8 cellular contexts compared by ENCODE assay signal in the genomic region with DNA sequence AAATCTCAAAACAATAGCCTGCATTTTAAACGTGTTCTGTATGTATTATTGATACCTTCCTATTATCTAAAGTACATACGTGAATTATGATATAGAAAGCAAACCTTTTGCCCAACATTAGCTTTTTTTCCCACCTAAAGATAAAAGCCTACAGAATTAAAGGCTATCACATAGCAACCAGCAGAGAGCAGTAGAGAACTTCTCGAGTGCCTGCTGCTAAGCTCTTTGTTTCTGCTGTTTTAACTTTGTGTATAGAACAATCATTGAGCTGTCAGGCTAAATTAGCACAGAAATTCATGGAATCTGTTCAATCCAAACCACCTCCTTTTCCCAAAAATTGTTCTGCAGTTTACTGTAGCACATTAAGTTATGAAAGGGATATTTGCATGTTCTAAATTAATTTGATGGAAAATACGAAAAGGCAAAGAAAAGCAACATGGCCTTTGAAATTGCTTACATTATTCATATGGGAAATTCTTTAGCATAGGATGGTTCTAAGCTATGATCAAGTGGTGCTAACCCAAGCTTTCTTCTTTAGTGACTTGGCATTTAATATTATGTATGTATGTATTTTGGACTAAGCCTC.
DNase-seq lines count a peak whose midpoint lies in the region; ATAC-seq and TF ChIP-seq lines count a peak whose summit lies in the region.

No MANE protein-coding gene starts in this region.

- no peak overlapping the region for H3K4me3 ChIP-seq in breast epithelium

- H3K36me3 ChIP-seq in breast epithelium, result no peaks in the 10 kb centered on the region

- no peak overlapping the region for H3K4me3 Mint-ChIP-seq in stimulated activated effector memory CD8-positive, alpha-beta T cell treated with anti-CD3 and anti-CD28 coated beads, Interleukin-12 subunit alpha, Interleukin-12 subunit beta, amount 100 ng/mL, for 72 hours

- H3K27ac ChIP-seq in breast epithelium, result no peak overlapping the region

- in situ Hi-C loops in GM13976 (cut with MboI; ENCODE audit: low sequenced_read_pairs, unreplicated experiment), result loop anchor here (25.0 kb wide), 1 partner anchor 994 kb away; no protein-coding TSS in a partner anchor

- H3K9me3 ChIP-seq in breast epithelium, result peaks cover 3 to 5% of the 10 kb centered on the region in 2 donors

- peaks cover 6% of the 10 kb centered on the region for H3K9me3 Mint-ChIP-seq in stimulated activated effector memory CD8-positive, alpha-beta T cell treated with anti-CD3 and anti-CD28 coated beads, Interleukin-12 subunit alpha, Interleukin-12 subunit beta, amount 100 ng/mL, for 72 hours

- H3K27me3 ChIP-seq in breast epithelium, result no peaks in the 10 kb centered on the region

- no peaks in the 10 kb centered on the region for H3K4me1 Mint-ChIP-seq in stimulated activated effector memory CD8-positive, alpha-beta T cell treated with anti-CD3 and anti-CD28 coated beads, Interleukin-12 subunit alpha, Interleukin-12 subunit beta, amount 100 ng/mL, for 72 hours

- no peak overlapping the region for H3K27ac Mint-ChIP-seq in stimulated activated effector memory CD8-positive, alpha-beta T cell treated with anti-CD3 and anti-CD28 coated beads, Interleukin-12 subunit alpha, Interleukin-12 subunit beta, amount 100 ng/mL, for 72 hours

- TF ChIP-seq CTCF in AG09319 (IDR thresholded peaks at IDR 0.05; ENCODE audit: low read depth, low read length) (peak; percentile 70), GM13976 (IDR thresholded peaks at IDR 0.05; ENCODE audit: borderline replicate concordance, control extremely low read depth, extremely low read depth, insufficient read depth, missing control alignments) (peak; percentile 45), breast epithelium (IDR thresholded peaks at IDR 0.05) (peak in 2 of 3 donors; percentile 48 to 64)

- no peak for TF ChIP-seq POLR2A in breast epithelium (IDR thresholded peaks at IDR 0.05)

- H3K36me3 Mint-ChIP-seq in stimulated activated effector memory CD8-positive, alpha-beta T cell treated with anti-CD3 and anti-CD28 coated beads, Interleukin-12 subunit alpha, Interleukin-12 subunit beta, amount 100 ng/mL, for 72 hours, result no peaks in the 10 kb centered on the region

- H3K4me1 ChIP-seq in breast epithelium, result no peaks in the 10 kb centered on the region

- intact Hi-C loops in breast epithelium (cut with DNase I; ENCODE audit: low total_unique reads), result no loop called here

- no peak for DNase-seq in AG09319 (ENCODE audit: extremely low read depth, low read depth)
- DNase-seq in GM13976 (ENCODE audit: low spot score), result peak; percentile 23
- peak; percentile 23 for DNase-seq in NCI-H1694 treated with DMSO at 0.1 percent for 48 hours (lab: John Stamatoyannopoulos, UW)
- no peak for DNase-seq in breast epithelium (ENCODE audit: low spot score in 2 of 2)
- peak; percentile 33 for DNase-seq in middle frontal gyrus (ENCODE audit: extremely low spot score, low spot score)
- no peak for DNase-seq in stimulated activated effector memory CD8-positive, alpha-beta T cell treated with anti-CD3 and anti-CD28 coated beads, Interleukin-12 subunit alpha, Interleukin-12 subunit beta, amount 100 ng/mL, for 72 hours (ENCODE audit: low spot score in 2 of 2)
- no peak for DNase-seq in activated gamma-delta T cell treated with Interleukin-2 at 50 U/mL for 16 hours

- no peak for ATAC-seq in GM18858 (IDR thresholded peaks at IDR 0.05; ENCODE audit: unreplicated experiment)
- no peak for ATAC-seq in stimulated activated effector memory CD8-positive, alpha-beta T cell treated with anti-CD3 and anti-CD28 coated beads, Interleukin-12 subunit alpha, Interleukin-12 subunit beta, amount 100 ng/mL, for 72 hours

Comparison
In these comparisons a context has a peak if more than half of its experiments do, and no peak if none do; other contexts are left out.
1. DNase-seq: peak in GM13976 (single experiment), NCI-H1694 treated with DMSO at 0.1 percent for 48 hours (single experiment) and middle frontal gyrus (single experiment); none in AG09319 (single experiment), breast epithelium (0 of 2), stimulated activated effector memory CD8-positive, alpha-beta T cell treated with anti-CD3 and anti-CD28 coated beads, Interleukin-12 subunit alpha, Interleukin-12 subunit beta, amount 100 ng/mL, for 72 hours (0 of 2) and activated gamma-delta T cell treated with Interleukin-2 at 50 U/mL for 16 hours (single experiment).
2. Peak in every context shown above with its lines, with median percentiles within 50 percentile points of each other: CTCF ChIP-seq.